Comparison of ENCODE assay signal across 20 cellular contexts in genomic region chr12:117878598-117878997, GRCh38.
"Had no signal": no experiment of that assay in that cellular context is flagged by ENCODE, and none has a peak within 500 bp of the region (broad histone marks: within the 10 kb centered on the region; RNA-seq: fewer than 3 reads in every experiment).

No MANE protein-coding gene starts in this region.

- H3K27ac ChIP-seq: colonic mucosa, foreskin keratinocyte, left ventricle myocardium inferior, lower lobe of right lung, pancreas, spleen, testis, tibial nerve had no signal

- H3K36me3 ChIP-seq: colonic mucosa, left ventricle myocardium inferior, lower lobe of right lung, pancreas, spleen, tibial nerve had no signal

- ATAC-seq: foreskin keratinocyte; left cardiac atrium; lower lobe of right lung; natural killer cell; sciatic nerve; stimulated activated memory B cell treated with anti-CD40 and anti-IgM and Interleukin-4, amounts not matched to agents 10 μg/mL and 1 μg/mL and 100 μg/mL, for 72 hours; stimulated activated naive CD8-positive, alpha-beta T cell treated with anti-CD3 and anti-CD28 coated beads, Interleukin-15, amount 100 ng/mL, for 72 hours had no signal

- H3K4me1 ChIP-seq: colonic mucosa, foreskin keratinocyte, left ventricle myocardium inferior, lower lobe of right lung, pancreas, testis, tibial nerve had no signal

- DNase-seq: colonic mucosa; dermis blood vessel endothelial cell; erythroblast; foreskin keratinocyte; kidney; left cardiac atrium; left ventricle myocardium inferior; lower lobe of right lung; natural killer cell; nucleus accumbens; pancreas; spleen; stimulated activated CD4-positive, alpha-beta T cell treated with anti-CD3 and anti-CD28 coated beads, Interleukin-15, amount 100 ng/mL, for 24 hours; stimulated activated CD4-positive, alpha-beta T cell treated with anti-CD3 and anti-CD28 coated beads, Interleukin-1b, Interleukin-23, amount 100 ng/mL, for 48 hours; stimulated activated CD4-positive, alpha-beta T cell treated with anti-CD3 and anti-CD28 coated beads, Interleukin-4, amount 100 ng/mL, for 24 hours; stimulated activated naive CD8-positive, alpha-beta T cell treated with anti-CD3 and anti-CD28 coated beads, Interleukin-15, amount 100 ng/mL, for 72 hours; testis had no signal

- H3K4me3 ChIP-seq: colonic mucosa, left ventricle myocardium inferior, lower lobe of right lung, pancreas, spleen, testis, tibial nerve had no signal

- H3K9me3 ChIP-seq: colonic mucosa, left ventricle myocardium inferior, lower lobe of right lung, pancreas, spleen, testis had no signal

- H3K27me3 ChIP-seq: colonic mucosa, pancreas, testis had no signal
